Comparison of ENCODE assay signal across 9 cellular contexts in genomic region chr14:100438678-100439592, GRCh38.
A peak's percentile ranks its signal among the peaks of the same experiment; 100 is the strongest.
DNase-seq lines count a peak whose midpoint lies in the region; ATAC-seq lines count a peak whose summit lies in the region.
"Had no signal": no experiment of that assay in that cellular context is flagged by ENCODE, and none has a peak within 500 bp of the region (broad histone marks: within the 10 kb centered on the region; RNA-seq: fewer than 3 reads in every experiment).

No MANE protein-coding gene starts in this region.

- H3K36me3 Mint-ChIP-seq in activated CD4-positive, alpha-beta T cell treated with anti-CD3 and anti-CD28 coated beads for 36 hours (ENCODE audit: low read depth) = no peaks in the 10 kb centered on the region

- H3K9me3 Mint-ChIP-seq in activated CD4-positive, alpha-beta T cell treated with anti-CD3 and anti-CD28 coated beads for 36 hours (ENCODE audit: low read depth) = no peaks in the 10 kb centered on the region
- H3K9me3 Mint-ChIP-seq: activated B cell treated with CpG ODN at 0.5 μM for 24 hours had no signal

- H3K4me3 Mint-ChIP-seq in activated CD4-positive, alpha-beta T cell treated with anti-CD3 and anti-CD28 coated beads for 36 hours = no peak overlapping the region
- H3K4me3 Mint-ChIP-seq: activated B cell treated with CpG ODN at 0.5 μM for 24 hours had no signal

- ATAC-seq in activated CD4-positive, alpha-beta T cell treated with anti-CD3 and anti-CD28 coated beads for 36 hours = peak; percentile 96
- ATAC-seq in GM21825 (IDR thresholded peaks at IDR 0.05; ENCODE audit: unreplicated experiment) (no peak), GM21528 (IDR thresholded peaks at IDR 0.05; ENCODE audit: low FRiP score, unreplicated experiment) (no peak)

- intact Hi-C loops in activated CD4-positive, alpha-beta T cell treated with anti-CD3 and anti-CD28 coated beads for 36 hours (cut with DNase I, micrococcal nuclease) = loop anchor here in 1 of 2 experiments (1.0 kb wide), 1 partner anchor 206 kb away; no protein-coding TSS in a partner anchor

- H3K27me3 Mint-ChIP-seq in activated CD4-positive, alpha-beta T cell treated with anti-CD3 and anti-CD28 coated beads for 36 hours = no peaks in the 10 kb centered on the region
- H3K27me3 Mint-ChIP-seq: activated B cell treated with CpG ODN at 0.5 μM for 24 hours had no signal

- CTCF ChIA-PET in activated CD4-positive, alpha-beta T cell treated with anti-CD3 and anti-CD28 coated beads for 36 hours (lab: Charles Lee) = interaction anchor here (0.6 to 2.6 kb wide), 11 partner anchors 14 to 215 kb away, joined by 3 to 19 read pairs (median 4); no protein-coding TSS in a partner anchor

- POLR2A ChIA-PET in activated CD4-positive, alpha-beta T cell treated with anti-CD3 and anti-CD28 coated beads for 36 hours (lab: Charles Lee) = no interaction called here

- DNase-seq in activated CD4-positive, alpha-beta T cell treated with anti-CD3 and anti-CD28 coated beads for 36 hours = peak; percentile 87
- DNase-seq in activated CD4-positive, alpha-beta T cell treated with anti-CD3 and anti-CD28 coated beads for 1 hour = no peak
- DNase-seq in activated CD4-positive, alpha-beta T cell treated with anti-CD3 and anti-CD28 coated beads, Interleukin-2, amount 50 U/mL, for 48 hours = peak; percentile 52 to 60
- DNase-seq in hepatic stellate cell (ENCODE audit: low spot score) (peak; percentile 65), germinal center (ENCODE audit: low spot score) (no peak)
- DNase-seq in stimulated activated CD4-positive, alpha-beta T cell treated with anti-CD3 and anti-CD28 coated beads, TNF-alpha, amount 100 ng/mL, for 24 hours (ENCODE audit: low read depth in 3 of 3) = peak; percentile 6 to 53 (median 28)
- DNase-seq: activated B cell treated with CpG ODN at 0.5 μM for 24 hours had no signal

- H3K4me1 Mint-ChIP-seq in activated CD4-positive, alpha-beta T cell treated with anti-CD3 and anti-CD28 coated beads for 36 hours = peaks cover 44% of the 10 kb centered on the region

- peak overlapping the region; percentile 43 for H3K27ac Mint-ChIP-seq in activated CD4-positive, alpha-beta T cell treated with anti-CD3 and anti-CD28 coated beads for 36 hours
- H3K27ac Mint-ChIP-seq: activated B cell treated with CpG ODN at 0.5 μM for 24 hours had no signal

Comparison
In these comparisons a context has a peak if more than half of its experiments do, and no peak if none do; other contexts are left out.
1. DNase-seq: peak in activated CD4-positive, alpha-beta T cell treated with anti-CD3 and anti-CD28 coated beads for 36 hours (single experiment), activated CD4-positive, alpha-beta T cell treated with anti-CD3 and anti-CD28 coated beads, Interleukin-2, amount 50 U/mL, for 48 hours (2 of 2), hepatic stellate cell (single experiment) and stimulated activated CD4-positive, alpha-beta T cell treated with anti-CD3 and anti-CD28 coated beads, TNF-alpha, amount 100 ng/mL, for 24 hours (3 of 3); none in activated CD4-positive, alpha-beta T cell treated with anti-CD3 and anti-CD28 coated beads for 1 hour (single experiment) and germinal center (single experiment).